Comparison of ENCODE assay signal across 1 cellular context in genomic region chr17:41737680-41738023, GRCh38.
TF ChIP-seq lines count a peak whose summit lies in the region.

No MANE protein-coding gene starts in this region.

TF ChIP-seq in K562, 482 proteins besides CTCF, POLR2A, EP300 and RAD21:
- TF ChIP-seq ZNF436 (CRISPR knock-in tag; IDR thresholded peaks at IDR 0.05) (no peak), HNRNPLL (IDR thresholded peaks at IDR 0.05; ENCODE audit: low read depth, low read length, poor library complexity, severe bottlenecking) (no peak), FOSL1 (tag; conservative IDR thresholded peaks at IDR 0.05) (0 out of 2 replicates have a peak, but pooled peaks have one; percentile 20)
